Comparison of ENCODE assay signal across 1 cellular context in the genomic region with DNA sequence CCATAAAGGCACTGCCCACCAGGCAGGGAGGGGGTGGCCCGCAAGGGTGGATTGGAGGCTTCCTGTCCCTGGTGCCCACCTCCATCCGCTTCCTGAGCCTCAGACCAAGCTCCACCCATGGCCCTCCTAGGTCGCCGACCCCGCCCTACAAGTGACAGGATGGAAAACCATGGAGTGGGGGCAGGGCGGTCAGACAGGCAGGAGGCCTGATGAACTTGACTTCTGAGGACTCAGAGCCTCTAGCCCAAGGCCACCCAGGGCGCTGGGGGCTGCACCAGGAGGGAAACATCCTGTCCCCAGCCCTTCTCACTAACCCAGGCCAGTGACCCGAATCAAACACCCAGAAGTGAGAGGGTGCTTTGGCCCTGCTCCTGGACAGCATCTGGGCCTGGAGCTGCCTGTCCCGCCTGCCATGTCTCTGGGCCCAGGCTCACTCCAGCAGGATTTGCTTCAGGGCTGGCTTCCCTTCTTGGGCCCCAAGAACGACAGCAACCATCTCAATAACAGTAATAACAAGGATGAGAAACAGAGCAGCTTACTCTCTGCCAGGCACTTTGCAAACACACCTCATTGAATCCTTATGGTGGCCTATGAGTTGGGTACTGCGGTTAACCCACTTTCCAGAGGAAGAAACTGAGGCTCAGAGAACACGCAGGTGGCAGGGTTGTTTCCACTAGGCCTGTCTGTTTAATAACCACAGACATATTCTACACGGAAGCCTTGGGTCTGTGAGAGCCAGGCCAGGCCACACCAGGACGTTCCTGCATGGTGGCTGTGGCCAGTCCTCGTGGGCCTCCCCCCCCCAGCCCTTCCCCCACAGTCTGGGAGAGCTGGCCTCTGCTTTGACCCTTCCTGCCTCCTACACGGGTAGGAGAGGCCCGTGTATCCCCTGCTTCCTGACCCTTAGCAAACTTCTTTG.
TF ChIP-seq lines count a peak whose summit lies in the region.

No MANE protein-coding gene starts in this region.

TF ChIP-seq in HepG2, 621 proteins besides CTCF, POLR2A, EP300 and RAD21 (continued from another document and continues in another):
- TF ChIP-seq, protein P1, sequence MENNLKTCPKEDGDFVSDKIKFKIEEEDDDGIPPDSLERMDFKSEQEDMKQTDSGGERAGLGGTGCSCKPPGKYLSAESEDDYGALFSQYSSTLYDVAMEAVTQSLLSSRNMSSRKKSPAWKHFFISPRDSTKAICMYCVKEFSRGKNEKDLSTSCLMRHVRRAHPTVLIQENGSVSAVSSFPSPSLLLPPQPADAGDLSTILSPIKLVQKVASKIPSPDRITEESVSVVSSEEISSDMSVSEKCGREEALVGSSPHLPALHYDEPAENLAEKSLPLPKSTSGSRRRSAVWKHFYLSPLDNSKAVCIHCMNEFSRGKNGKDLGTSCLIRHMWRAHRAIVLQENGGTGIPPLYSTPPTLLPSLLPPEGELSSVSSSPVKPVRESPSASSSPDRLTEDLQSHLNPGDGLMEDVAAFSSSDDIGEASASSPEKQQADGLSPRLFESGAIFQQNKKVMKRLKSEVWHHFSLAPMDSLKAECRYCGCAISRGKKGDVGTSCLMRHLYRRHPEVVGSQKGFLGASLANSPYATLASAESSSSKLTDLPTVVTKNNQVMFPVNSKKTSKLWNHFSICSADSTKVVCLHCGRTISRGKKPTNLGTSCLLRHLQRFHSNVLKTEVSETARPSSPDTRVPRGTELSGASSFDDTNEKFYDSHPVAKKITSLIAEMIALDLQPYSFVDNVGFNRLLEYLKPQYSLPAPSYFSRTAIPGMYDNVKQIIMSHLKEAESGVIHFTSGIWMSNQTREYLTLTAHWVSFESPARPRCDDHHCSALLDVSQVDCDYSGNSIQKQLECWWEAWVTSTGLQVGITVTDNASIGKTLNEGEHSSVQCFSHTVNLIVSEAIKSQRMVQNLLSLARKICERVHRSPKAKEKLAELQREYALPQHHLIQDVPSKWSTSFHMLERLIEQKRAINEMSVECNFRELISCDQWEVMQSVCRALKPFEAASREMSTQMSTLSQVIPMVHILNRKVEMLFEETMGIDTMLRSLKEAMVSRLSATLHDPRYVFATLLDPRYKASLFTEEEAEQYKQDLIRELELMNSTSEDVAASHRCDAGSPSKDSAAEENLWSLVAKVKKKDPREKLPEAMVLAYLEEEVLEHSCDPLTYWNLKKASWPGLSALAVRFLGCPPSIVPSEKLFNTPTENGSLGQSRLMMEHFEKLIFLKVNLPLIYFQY (CRISPR knock-in tag; IDR thresholded peaks at IDR 0.05; ENCODE audit: borderline replicate concordance), result peak; percentile 54; the same call in 1 of the 2 replicates
- TF ChIP-seq ZNF567 (CRISPR knock-in tag; IDR thresholded peaks at IDR 0.05; ENCODE audit: borderline replicate concordance) (no peak), ETV6 (CRISPR knock-in tag; conservative IDR thresholded peaks at IDR 0.05) (0 out of 2 replicates have a peak, but pooled peaks have one; percentile 46), AKAP8 (CRISPR knock-in tag; IDR thresholded peaks at IDR 0.05) (0 out of 2 replicates have a peak, but pooled peaks have one; percentile 77), BRD4 (CRISPR knock-in tag; IDR thresholded peaks at IDR 0.05) (0 out of 2 replicates have a peak, but pooled peaks have one; percentile 31), CEBPG (CRISPR knock-in tag; IDR thresholded peaks at IDR 0.05) (no peak), ZNF17 (CRISPR knock-in tag; IDR thresholded peaks at IDR 0.05) (no peak), NFE2 (CRISPR knock-in tag; IDR thresholded peaks at IDR 0.05) (no peak), TEAD3 (CRISPR knock-in tag; optimal IDR thresholded peaks at IDR 0.05; ENCODE audit: borderline replicate concordance) (peak; percentile 78), ZNF768 (CRISPR knock-in tag; IDR thresholded peaks at IDR 0.05) (no peak; the same call in 1 of the 2 replicates), ZNF703 (CRISPR knock-in tag; IDR thresholded peaks at IDR 0.05; ENCODE audit: borderline replicate concordance) (no peak), ZNF12 (CRISPR knock-in tag; IDR thresholded peaks at IDR 0.05) (0 out of 2 replicates have a peak, but pooled peaks have one; percentile 31), HDAC2 (CRISPR knock-in tag; IDR thresholded peaks at IDR 0.05) (peak; percentile 84), ZNF33A (CRISPR knock-in tag; IDR thresholded peaks at IDR 0.05; ENCODE audit: borderline replicate concordance) (no peak)
- TF ChIP-seq, protein P2, sequence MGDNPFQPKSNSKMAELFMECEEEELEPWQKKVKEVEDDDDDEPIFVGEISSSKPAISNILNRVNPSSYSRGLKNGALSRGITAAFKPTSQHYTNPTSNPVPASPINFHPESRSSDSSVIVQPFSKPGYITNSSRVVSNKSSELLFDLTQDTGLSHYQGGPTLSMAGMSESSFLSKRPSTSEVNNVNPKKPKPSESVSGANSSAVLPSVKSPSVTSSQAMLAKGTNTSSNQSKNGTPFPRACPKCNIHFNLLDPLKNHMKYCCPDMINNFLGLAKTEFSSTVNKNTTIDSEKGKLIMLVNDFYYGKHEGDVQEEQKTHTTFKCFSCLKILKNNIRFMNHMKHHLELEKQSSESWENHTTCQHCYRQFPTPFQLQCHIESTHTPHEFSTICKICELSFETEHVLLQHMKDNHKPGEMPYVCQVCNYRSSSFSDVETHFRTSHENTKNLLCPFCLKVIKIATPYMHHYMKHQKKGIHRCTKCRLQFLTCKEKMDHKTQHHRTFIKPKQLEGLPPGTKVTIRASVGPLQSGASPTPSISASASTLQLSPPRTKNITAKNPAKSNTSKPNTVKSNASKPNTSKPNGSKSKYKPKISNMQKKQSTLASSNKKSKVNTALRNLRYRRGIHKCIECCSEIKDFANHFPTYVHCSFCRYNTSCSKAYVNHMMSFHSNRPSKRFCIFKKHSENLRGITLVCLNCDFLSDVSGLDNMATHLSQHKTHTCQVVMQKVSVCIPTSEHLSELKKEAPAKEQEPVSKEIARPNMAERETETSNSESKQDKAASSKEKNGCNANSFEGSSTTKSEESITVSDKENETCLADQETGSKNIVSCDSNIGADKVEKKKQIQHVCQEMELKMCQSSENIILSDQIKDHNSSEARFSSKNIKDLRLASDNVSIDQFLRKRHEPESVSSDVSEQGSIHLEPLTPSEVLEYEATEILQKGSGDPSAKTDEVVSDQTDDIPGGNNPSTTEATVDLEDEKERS (CRISPR knock-in tag; IDR thresholded peaks at IDR 0.05), result peak; percentile 72
- TF ChIP-seq, protein P3, sequence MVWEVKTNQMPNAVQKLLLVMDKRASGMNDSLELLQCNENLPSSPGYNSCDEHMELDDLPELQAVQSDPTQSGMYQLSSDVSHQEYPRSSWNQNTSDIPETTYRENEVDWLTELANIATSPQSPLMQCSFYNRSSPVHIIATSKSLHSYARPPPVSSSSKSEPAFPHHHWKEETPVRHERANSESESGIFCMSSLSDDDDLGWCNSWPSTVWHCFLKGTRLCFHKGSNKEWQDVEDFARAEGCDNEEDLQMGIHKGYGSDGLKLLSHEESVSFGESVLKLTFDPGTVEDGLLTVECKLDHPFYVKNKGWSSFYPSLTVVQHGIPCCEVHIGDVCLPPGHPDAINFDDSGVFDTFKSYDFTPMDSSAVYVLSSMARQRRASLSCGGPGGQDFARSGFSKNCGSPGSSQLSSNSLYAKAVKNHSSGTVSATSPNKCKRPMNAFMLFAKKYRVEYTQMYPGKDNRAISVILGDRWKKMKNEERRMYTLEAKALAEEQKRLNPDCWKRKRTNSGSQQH (CRISPR knock-in tag; IDR thresholded peaks at IDR 0.05; ENCODE audit: low read depth), result 0 out of 2 replicates have a peak, but pooled peaks have one; percentile 29
- TF ChIP-seq, protein P4, sequence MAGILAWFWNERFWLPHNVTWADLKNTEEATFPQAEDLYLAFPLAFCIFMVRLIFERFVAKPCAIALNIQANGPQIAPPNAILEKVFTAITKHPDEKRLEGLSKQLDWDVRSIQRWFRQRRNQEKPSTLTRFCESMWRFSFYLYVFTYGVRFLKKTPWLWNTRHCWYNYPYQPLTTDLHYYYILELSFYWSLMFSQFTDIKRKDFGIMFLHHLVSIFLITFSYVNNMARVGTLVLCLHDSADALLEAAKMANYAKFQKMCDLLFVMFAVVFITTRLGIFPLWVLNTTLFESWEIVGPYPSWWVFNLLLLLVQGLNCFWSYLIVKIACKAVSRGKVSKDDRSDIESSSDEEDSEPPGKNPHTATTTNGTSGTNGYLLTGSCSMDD (CRISPR knock-in tag; IDR thresholded peaks at IDR 0.05), result no peak
- TF ChIP-seq, protein P5, sequence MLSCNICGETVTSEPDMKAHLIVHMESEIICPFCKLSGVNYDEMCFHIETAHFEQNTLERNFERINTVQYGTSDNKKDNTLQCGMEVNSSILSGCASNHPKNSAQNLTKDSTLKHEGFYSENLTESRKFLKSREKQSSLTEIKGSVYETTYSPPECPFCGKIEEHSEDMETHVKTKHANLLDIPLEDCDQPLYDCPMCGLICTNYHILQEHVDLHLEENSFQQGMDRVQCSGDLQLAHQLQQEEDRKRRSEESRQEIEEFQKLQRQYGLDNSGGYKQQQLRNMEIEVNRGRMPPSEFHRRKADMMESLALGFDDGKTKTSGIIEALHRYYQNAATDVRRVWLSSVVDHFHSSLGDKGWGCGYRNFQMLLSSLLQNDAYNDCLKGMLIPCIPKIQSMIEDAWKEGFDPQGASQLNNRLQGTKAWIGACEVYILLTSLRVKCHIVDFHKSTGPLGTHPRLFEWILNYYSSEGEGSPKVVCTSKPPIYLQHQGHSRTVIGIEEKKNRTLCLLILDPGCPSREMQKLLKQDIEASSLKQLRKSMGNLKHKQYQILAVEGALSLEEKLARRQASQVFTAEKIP (CRISPR knock-in tag; IDR thresholded peaks at IDR 0.05; ENCODE audit: borderline replicate concordance), result no peak
- TF ChIP-seq, protein P6, sequence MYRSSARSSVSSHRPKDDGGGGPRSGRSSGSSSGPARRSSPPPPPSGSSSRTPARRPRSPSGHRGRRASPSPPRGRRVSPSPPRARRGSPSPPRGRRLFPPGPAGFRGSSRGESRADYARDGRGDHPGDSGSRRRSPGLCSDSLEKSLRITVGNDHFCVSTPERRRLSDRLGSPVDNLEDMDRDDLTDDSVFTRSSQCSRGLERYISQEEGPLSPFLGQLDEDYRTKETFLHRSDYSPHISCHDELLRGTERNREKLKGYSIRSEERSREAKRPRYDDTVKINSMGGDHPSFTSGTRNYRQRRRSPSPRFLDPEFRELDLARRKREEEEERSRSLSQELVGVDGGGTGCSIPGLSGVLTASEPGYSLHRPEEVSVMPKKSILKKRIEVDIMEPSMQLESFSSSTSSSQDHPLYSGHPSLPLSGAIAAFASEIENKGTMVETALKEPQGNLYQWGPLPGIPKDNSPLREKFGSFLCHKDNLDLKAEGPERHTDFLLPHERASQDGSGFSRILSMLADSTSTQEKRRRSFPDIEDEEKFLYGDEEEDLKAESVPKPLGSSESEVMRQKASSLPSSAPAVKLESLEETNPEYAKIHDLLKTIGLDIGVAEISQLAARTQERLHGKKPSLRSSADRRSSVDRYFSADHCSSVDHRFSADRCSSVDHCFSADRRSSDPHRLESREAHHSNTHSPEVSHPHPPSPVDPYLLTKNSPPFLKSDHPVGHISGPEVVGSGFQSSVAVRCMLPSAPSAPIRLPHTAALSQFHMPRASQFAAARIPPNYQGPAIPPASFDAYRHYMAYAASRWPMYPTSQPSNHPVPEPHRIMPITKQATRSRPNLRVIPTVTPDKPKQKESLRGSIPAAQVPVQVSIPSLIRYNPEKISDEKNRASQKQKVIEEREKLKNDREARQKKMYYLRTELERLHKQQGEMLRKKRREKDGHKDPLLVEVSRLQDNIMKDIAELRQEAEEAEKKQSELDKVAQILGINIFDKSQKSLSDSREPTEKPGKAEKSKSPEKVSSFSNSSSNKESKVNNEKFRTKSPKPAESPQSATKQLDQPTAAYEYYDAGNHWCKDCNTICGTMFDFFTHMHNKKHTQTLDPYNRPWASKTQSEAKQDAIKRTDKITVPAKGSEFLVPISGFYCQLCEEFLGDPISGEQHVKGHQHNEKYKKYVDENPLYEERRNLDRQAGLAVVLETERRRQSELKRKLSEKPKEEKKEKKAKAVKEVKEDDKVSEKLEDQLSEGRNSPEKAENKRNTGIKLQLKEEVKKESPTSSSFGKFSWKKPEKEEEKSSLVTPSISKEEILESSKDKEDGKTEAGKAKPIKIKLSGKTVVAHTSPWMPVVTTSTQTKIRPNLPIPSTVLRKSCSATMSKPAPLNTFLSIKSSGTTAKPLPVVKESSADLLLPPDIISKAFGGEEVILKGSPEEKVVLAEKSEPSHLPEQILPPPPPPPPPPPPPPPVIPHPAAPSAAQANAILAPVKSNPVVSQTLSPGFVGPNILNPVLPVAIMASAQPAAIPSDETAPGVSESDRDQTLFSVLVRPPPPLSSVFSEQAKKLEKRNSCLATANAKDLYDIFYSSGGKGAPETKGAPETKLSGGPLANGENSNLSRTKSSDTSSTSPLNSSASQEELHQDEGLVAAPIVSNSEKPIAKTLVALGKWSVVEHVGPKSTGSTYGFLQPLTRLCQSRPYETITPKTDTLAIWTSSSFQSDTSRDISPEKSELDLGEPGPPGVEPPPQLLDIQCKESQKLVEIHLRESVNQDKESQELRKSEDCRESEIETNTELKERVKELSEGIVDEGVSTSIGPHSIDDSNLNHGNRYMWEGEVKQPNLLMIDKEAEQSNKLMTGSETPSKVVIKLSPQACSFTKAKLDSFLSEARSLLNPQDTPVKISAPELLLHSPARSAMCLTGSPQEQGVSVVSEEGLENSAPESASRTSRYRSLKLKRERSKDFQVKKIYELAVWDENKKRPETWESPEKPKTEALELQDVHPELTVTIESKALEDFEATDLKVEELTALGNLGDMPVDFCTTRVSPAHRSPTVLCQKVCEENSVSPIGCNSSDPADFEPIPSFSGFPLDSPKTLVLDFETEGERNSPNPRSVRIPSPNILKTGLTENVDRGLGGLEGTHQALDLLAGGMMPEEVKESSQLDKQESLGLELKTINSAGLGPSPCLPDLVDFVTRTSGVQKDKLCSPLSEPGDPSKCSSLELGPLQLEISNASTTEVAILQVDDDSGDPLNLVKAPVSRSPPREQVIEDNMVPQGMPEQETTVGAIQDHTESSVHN (CRISPR knock-in tag; IDR thresholded peaks at IDR 0.05), result peak; percentile 47; the same call in 1 of the 2 replicates
- TF ChIP-seq, protein P7, sequence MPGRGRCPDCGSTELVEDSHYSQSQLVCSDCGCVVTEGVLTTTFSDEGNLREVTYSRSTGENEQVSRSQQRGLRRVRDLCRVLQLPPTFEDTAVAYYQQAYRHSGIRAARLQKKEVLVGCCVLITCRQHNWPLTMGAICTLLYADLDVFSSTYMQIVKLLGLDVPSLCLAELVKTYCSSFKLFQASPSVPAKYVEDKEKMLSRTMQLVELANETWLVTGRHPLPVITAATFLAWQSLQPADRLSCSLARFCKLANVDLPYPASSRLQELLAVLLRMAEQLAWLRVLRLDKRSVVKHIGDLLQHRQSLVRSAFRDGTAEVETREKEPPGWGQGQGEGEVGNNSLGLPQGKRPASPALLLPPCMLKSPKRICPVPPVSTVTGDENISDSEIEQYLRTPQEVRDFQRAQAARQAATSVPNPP (CRISPR knock-in tag; IDR thresholded peaks at IDR 0.05), result no peak
